ENCODE assay signal across 1 cellular context in genomic region chr4:8192748-8193738, GRCh38.
TF ChIP-seq lines count a peak whose summit lies in the region.

No MANE protein-coding gene starts in this region.

TF ChIP-seq in H1, 55 proteins besides CTCF, POLR2A, EP300 and RAD21 (continued from another document):
- TF ChIP-seq, protein P1, sequence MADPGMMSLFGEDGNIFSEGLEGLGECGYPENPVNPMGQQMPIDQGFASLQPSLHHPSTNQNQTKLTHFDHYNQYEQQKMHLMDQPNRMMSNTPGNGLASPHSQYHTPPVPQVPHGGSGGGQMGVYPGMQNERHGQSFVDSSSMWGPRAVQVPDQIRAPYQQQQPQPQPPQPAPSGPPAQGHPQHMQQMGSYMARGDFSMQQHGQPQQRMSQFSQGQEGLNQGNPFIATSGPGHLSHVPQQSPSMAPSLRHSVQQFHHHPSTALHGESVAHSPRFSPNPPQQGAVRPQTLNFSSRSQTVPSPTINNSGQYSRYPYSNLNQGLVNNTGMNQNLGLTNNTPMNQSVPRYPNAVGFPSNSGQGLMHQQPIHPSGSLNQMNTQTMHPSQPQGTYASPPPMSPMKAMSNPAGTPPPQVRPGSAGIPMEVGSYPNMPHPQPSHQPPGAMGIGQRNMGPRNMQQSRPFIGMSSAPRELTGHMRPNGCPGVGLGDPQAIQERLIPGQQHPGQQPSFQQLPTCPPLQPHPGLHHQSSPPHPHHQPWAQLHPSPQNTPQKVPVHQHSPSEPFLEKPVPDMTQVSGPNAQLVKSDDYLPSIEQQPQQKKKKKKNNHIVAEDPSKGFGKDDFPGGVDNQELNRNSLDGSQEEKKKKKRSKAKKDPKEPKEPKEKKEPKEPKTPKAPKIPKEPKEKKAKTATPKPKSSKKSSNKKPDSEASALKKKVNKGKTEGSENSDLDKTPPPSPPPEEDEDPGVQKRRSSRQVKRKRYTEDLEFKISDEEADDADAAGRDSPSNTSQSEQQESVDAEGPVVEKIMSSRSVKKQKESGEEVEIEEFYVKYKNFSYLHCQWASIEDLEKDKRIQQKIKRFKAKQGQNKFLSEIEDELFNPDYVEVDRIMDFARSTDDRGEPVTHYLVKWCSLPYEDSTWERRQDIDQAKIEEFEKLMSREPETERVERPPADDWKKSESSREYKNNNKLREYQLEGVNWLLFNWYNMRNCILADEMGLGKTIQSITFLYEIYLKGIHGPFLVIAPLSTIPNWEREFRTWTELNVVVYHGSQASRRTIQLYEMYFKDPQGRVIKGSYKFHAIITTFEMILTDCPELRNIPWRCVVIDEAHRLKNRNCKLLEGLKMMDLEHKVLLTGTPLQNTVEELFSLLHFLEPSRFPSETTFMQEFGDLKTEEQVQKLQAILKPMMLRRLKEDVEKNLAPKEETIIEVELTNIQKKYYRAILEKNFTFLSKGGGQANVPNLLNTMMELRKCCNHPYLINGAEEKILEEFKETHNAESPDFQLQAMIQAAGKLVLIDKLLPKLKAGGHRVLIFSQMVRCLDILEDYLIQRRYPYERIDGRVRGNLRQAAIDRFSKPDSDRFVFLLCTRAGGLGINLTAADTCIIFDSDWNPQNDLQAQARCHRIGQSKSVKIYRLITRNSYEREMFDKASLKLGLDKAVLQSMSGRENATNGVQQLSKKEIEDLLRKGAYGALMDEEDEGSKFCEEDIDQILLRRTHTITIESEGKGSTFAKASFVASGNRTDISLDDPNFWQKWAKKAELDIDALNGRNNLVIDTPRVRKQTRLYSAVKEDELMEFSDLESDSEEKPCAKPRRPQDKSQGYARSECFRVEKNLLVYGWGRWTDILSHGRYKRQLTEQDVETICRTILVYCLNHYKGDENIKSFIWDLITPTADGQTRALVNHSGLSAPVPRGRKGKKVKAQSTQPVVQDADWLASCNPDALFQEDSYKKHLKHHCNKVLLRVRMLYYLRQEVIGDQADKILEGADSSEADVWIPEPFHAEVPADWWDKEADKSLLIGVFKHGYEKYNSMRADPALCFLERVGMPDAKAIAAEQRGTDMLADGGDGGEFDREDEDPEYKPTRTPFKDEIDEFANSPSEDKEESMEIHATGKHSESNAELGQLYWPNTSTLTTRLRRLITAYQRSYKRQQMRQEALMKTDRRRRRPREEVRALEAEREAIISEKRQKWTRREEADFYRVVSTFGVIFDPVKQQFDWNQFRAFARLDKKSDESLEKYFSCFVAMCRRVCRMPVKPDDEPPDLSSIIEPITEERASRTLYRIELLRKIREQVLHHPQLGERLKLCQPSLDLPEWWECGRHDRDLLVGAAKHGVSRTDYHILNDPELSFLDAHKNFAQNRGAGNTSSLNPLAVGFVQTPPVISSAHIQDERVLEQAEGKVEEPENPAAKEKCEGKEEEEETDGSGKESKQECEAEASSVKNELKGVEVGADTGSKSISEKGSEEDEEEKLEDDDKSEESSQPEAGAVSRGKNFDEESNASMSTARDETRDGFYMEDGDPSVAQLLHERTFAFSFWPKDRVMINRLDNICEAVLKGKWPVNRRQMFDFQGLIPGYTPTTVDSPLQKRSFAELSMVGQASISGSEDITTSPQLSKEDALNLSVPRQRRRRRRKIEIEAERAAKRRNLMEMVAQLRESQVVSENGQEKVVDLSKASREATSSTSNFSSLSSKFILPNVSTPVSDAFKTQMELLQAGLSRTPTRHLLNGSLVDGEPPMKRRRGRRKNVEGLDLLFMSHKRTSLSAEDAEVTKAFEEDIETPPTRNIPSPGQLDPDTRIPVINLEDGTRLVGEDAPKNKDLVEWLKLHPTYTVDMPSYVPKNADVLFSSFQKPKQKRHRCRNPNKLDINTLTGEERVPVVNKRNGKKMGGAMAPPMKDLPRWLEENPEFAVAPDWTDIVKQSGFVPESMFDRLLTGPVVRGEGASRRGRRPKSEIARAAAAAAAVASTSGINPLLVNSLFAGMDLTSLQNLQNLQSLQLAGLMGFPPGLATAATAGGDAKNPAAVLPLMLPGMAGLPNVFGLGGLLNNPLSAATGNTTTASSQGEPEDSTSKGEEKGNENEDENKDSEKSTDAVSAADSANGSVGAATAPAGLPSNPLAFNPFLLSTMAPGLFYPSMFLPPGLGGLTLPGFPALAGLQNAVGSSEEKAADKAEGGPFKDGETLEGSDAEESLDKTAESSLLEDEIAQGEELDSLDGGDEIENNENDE (IDR thresholded peaks at IDR 0.05; ENCODE audit: insufficient replicate concordance, low read length) = no peak
- TF ChIP-seq TCF12 (IDR thresholded peaks at IDR 0.05; ENCODE audit: low read depth, low read length) (no peak), MAX (IDR thresholded peaks at IDR 0.05) (no peak), BRCA1 (IDR thresholded peaks at IDR 0.05; ENCODE audit: low read depth, low read length) (no peak), E2F6 (IDR thresholded peaks at IDR 0.05) (no peak), CHD2 (IDR thresholded peaks at IDR 0.05; ENCODE audit: low read length) (no peak), FOSL1 (IDR thresholded peaks at IDR 0.05; ENCODE audit: insufficient read depth, low read depth, low read length) (no peak), ASH2L (IDR thresholded peaks at IDR 0.05; ENCODE audit: low read length) (no peak), SP4 (IDR thresholded peaks at IDR 0.05; ENCODE audit: low read length) (no peak), HDAC6 (IDR thresholded peaks at IDR 0.05; ENCODE audit: low read depth, low read length) (no peak), CREB1 (IDR thresholded peaks at IDR 0.05) (no peak), PHF8 (conservative IDR thresholded peaks at IDR 0.05; ENCODE audit: low read depth, low read length) (no peak), ZNF274 (IDR thresholded peaks at IDR 0.05; ENCODE audit: borderline replicate concordance, extremely low read depth, low read length) (no peak), CBX8 (IDR thresholded peaks at IDR 0.05; ENCODE audit: borderline replicate concordance, low read depth, low read length) (no peak)
